8 cellular contexts compared by ENCODE assay signal in genomic region chr11:126352934-126353801, GRCh38. TPM values are rescaled to one million over a fixed set of nuclear protein-coding genes. Genes with fewer than 3 reads are reported as not detected.
DNase-seq lines count a peak whose midpoint lies in the region; ATAC-seq, FAIRE-seq and TF ChIP-seq lines count a peak whose summit lies in the region.

No MANE protein-coding gene starts in this region.

- TF ChIP-seq POLR2A in H54 (IDR thresholded peaks at IDR 0.05; ENCODE audit: low read depth, low read length), result no peak

- POLR2A ChIA-PET in A673 (lab: Charles Lee; ENCODE audit: low non-redundant PET), result no interaction called here

- peaks cover 11% of the 10 kb centered on the region for H3K36me3 ChIP-seq in A673 (ENCODE audit: insufficient read depth, low read length, poor library complexity, severe bottlenecking)
- H3K36me3 ChIP-seq in small intestine (ENCODE audit: control insufficient read depth in 2 of 2, insufficient read depth in 2 of 2, low read length in 2 of 2), result no peaks in the 10 kb centered on the region

- no peaks in the 10 kb centered on the region for H3K9me3 ChIP-seq in A673 (ENCODE audit: low read depth, low read length, poor library complexity, severe bottlenecking)
- H3K9me3 ChIP-seq in small intestine (ENCODE audit: control insufficient read depth, low read depth), result no peaks in the 10 kb centered on the region

- H3K4me1 Mint-ChIP-seq in type B pancreatic cell (ENCODE audit: unreplicated experiment), result peaks cover 41% of the 10 kb centered on the region

- DNase-seq in A673 (ENCODE audit: low spot score), result peak; percentile 47
- DNase-seq in H54 (ENCODE audit: insufficient read length, low spot score), result peak; percentile 42
- peak; percentile 79 for DNase-seq in SKM-1 (lab: John Stamatoyannopoulos, UW; ENCODE audit: unreplicated experiment)
- no peak for DNase-seq in type B pancreatic cell (ENCODE audit: extremely low spot score, unreplicated experiment)
- no peak for DNase-seq in small intestine

- peak overlapping the region; percentile 1 for H3K27ac ChIP-seq in A673 (ENCODE audit: low read depth, low read length, poor library complexity, severe bottlenecking)
- peak overlapping the region in 1 of 2 donors; percentile 36 for H3K27ac ChIP-seq in small intestine (ENCODE audit: low read depth in 1 of 2, low read length in 1 of 2)

- peak overlapping the region; percentile 56 for H3K27ac Mint-ChIP-seq in type B pancreatic cell

- H3K4me1 ChIP-seq in A673 (ENCODE audit: insufficient read depth, low read length, poor library complexity, severe bottlenecking) (peaks cover 27% of the 10 kb centered on the region), small intestine (ENCODE audit: control insufficient read depth in 2 of 2, insufficient read depth in 1 of 2, low read depth in 1 of 2, low read length in 1 of 2) (peaks cover 0 to 10% of the 10 kb centered on the region in 2 donors)

- peak overlapping the region; percentile 74 for H3K4me3 Mint-ChIP-seq in type B pancreatic cell

- H3K4me3 ChIP-seq in A673 (ENCODE audit: low read depth, low read length, poor library complexity, severe bottlenecking) (no peak overlapping the region), small intestine (ENCODE audit: low read depth in 1 of 2, low read length in 2 of 2) (no peak overlapping the region)

- ATAC-seq in esophagus mucosa (peak; percentile 34), HG03378 (IDR thresholded peaks at IDR 0.05; ENCODE audit: unreplicated experiment) (no peak), GM19397 (IDR thresholded peaks at IDR 0.05; ENCODE audit: unreplicated experiment) (no peak)

- intact Hi-C loops in A673 (cut with micrococcal nuclease; ENCODE audit: unreplicated experiment), result no loop called here

- H3K27me3 ChIP-seq in A673 (replicated peaks; ENCODE audit: insufficient read depth, low read depth, low read length, poor library complexity) (no peaks in the 10 kb centered on the region), small intestine (ENCODE audit: control insufficient read depth in 2 of 2, insufficient read depth in 2 of 2, low read length in 2 of 2) (no peaks in the 10 kb centered on the region)

- no TSS peak for BruUV-seq in A673 (replicated peaks; lab: Mats Ljungman, UMichigan)

- FAIRE-seq in H54 (lab: Jason Lieb, UNC) (peak; percentile 55), small intestine (lab: Jason Lieb, UNC) (no peak)

- CTCF ChIA-PET in A673 (lab: Charles Lee), result no interaction called here

- H3K9me3 Mint-ChIP-seq in type B pancreatic cell, result no peaks in the 10 kb centered on the region

- H3K27me3 Mint-ChIP-seq in type B pancreatic cell, result no peaks in the 10 kb centered on the region

- TF ChIP-seq CTCF in A673 (conservative IDR thresholded peaks at IDR 0.05; ENCODE audit: low read depth, low read length) (no peak), type B pancreatic cell (conservative IDR thresholded peaks at IDR 0.05) (no peak)

- WGBS in small intestine, 3 donors, result 72 to 85% (median 76%) methylated on average over 4 of the region's 4 CpGs

- peaks cover 6% of the 10 kb centered on the region for H3K36me3 Mint-ChIP-seq in type B pancreatic cell

RNA-seq across cellular contexts. Expression of gene ST3GAL4, which starts 2.3 kb away (rescaled TPM):
- total RNA-seq in A673 (2021) (26.4 and 29.9 TPM in 2 replicates), esophagus mucosa (54.2 TPM), type B pancreatic cell (ENCODE audit: low replicate concordance) (18.6 and 19.1 TPM in 2 replicates)
- polyA plus RNA-seq in small intestine, result 10 to 100 TPM in 1 of 3 donors, 1 to 10 TPM in 2; 1.6 to 11.6 (median 2.2) TPM

RNA-seq across cellular contexts. Expression of gene DCPS, which starts 49.3 kb away (rescaled TPM):
- total RNA-seq in A673 (2021) (31.2 and 38.4 TPM in 2 replicates), esophagus mucosa (17.4 TPM), type B pancreatic cell (ENCODE audit: low replicate concordance) (9.8 and 17.6 TPM in 2 replicates)
- polyA plus RNA-seq in small intestine, result 10 to 100 TPM; 13.6 to 23.3 (median 19.2) TPM

Comparison
In these comparisons a context has a peak if more than half of its experiments do, and no peak if none do; other contexts are left out.
1. DNase-seq: peak in A673 (single experiment), H54 (single experiment) and SKM-1 (single experiment); none in type B pancreatic cell (single experiment) and small intestine (single experiment).